Comparison of ENCODE assay signal across 8 cellular contexts in the genomic region with DNA sequence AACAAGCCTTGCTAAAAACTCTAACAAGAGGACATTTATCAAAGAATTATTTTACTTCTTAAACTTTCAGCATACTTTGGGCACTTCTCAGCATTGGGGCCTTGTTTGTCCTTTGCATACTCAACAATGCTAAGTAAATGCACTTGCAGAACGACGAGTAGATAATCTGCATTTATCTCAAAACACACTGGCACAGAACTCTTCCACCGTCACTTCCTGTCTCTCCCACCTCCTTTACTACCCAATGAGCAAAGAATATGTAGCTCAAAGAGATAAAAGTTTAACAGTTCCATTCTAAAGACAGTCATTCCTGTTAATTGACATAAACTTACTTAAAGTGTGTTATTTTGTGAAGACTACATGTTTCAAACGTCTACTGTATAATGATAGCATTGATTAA.
A peak's percentile ranks its signal among the peaks of the same experiment; 100 is the strongest.
DNase-seq lines count a peak whose midpoint lies in the region; ATAC-seq, FAIRE-seq and TF ChIP-seq lines count a peak whose summit lies in the region.
"Not testable (repeated sequence)": the region's sequence is repeated elsewhere in the genome, so short reads cannot be mapped to it uniquely, and the experiment has no call there.

No MANE protein-coding gene starts in this region.

- H3K4me3 Mint-ChIP-seq in astrocyte (ENCODE audit: unreplicated experiment): not testable (repeated sequence)

- not testable (repeated sequence) for H3K4me1 Mint-ChIP-seq in astrocyte (ENCODE audit: low read depth, unreplicated experiment)

- not testable (repeated sequence) for TF ChIP-seq CTCF in A549 (IDR thresholded peaks at IDR 0.05); D721Med (IDR thresholded peaks at IDR 0.05; ENCODE audit: insufficient read depth, missing control alignments); astrocyte (IDR thresholded peaks at IDR 0.05; ENCODE audit: insufficient read depth, low read depth, low read length); K562 (IDR thresholded peaks at IDR 0.05 in 2 of 3, conservative IDR thresholded peaks at IDR 0.05 in 1 of 3; ENCODE audit: insufficient read depth in 2 of 3, low read depth in 1 of 3, low read length in 3 of 3); keratinocyte (optimal IDR thresholded peaks at IDR 0.05 in 1 of 3, IDR thresholded peaks at IDR 0.05 in 1 of 3, conservative IDR thresholded peaks at IDR 0.05 in 1 of 3; ENCODE audit: extremely low read depth in 1 of 3, insufficient read depth in 2 of 3, low read length in 3 of 3)

- not testable (repeated sequence) for TF ChIP-seq EP300 in A549 (IDR thresholded peaks at IDR 0.05); K562 (IDR thresholded peaks at IDR 0.05; ENCODE audit: low read length)

- H3K9me3 ChIP-seq in A549; astrocyte (ENCODE audit: insufficient read depth, low read depth, low read length); K562 (replicated peaks; ENCODE audit: control insufficient read depth, insufficient read depth, low read depth, low read length); keratinocyte (ENCODE audit: control insufficient read depth, low read depth, low read length): not testable (repeated sequence)

- H4K20me1 ChIP-seq in astrocyte (ENCODE audit: insufficient read depth, low read length); K562 (replicated peaks; ENCODE audit: control insufficient read depth, insufficient read depth, low read length); keratinocyte (ENCODE audit: control insufficient read depth, extremely low read depth, insufficient read depth, low read length): not testable (repeated sequence)

- H3K4me1 ChIP-seq in A549; astrocyte (ENCODE audit: insufficient read depth, low read length); K562 (replicated peaks in 1 of 2; ENCODE audit: control insufficient read depth in 2 of 2, insufficient read depth in 2 of 2, low read length in 2 of 2); keratinocyte (ENCODE audit: control insufficient read depth, extremely low read depth, insufficient read depth, low read length): not testable (repeated sequence)

- not testable (repeated sequence) for H3K27me3 ChIP-seq in astrocyte (ENCODE audit: insufficient read depth, low read length); K562 (ENCODE audit: control insufficient read depth in 2 of 2, insufficient read depth in 2 of 2, low read length in 2 of 2); keratinocyte (ENCODE audit: control insufficient read depth, extremely low read depth, insufficient read depth, low read length)

- not testable (repeated sequence) for H3K9me3 Mint-ChIP-seq in astrocyte (ENCODE audit: unreplicated experiment)

- no CpG with 5 or more reads among the region's 4 CpGs for WGBS in A549 (ENCODE audit: missing lambda C conversion rate)
- no CpG with 5 or more reads among the region's 4 CpGs for WGBS in K562 (ENCODE audit: insufficient coverage, low coverage, missing lambda C conversion rate)

- not testable (repeated sequence) for H2AFZ ChIP-seq in astrocyte (ENCODE audit: low read depth, low read length); K562 (ENCODE audit: low read depth, low read length); keratinocyte (ENCODE audit: control insufficient read depth, low read length)

- not testable (repeated sequence) for DNase-seq in A549 (ENCODE audit: low read depth in 1 of 2, low spot score in 1 of 2); D721Med (ENCODE audit: insufficient read length, low spot score); GM12892 (ENCODE audit: insufficient read length); H54 (ENCODE audit: insufficient read length, low spot score); astrocyte (ENCODE audit: low read depth); K562 (ENCODE audit: extremely low read depth in 1 of 4, low spot score in 3 of 4); keratinocyte (ENCODE audit: low read depth, low spot score); urothelium cell line (ENCODE audit: low spot score)

- H3K27ac Mint-ChIP-seq in astrocyte (ENCODE audit: unreplicated experiment): not testable (repeated sequence)

- in situ Hi-C loops in K562 (cut with MboI): loop anchor here (25.0 kb wide), 1 partner anchor 320 kb away; no protein-coding TSS in a partner anchor

- dilution Hi-C loops in keratinocyte (cut with MboI; ENCODE audit: extremely low pct_ligation_motif_present, low sequenced_read_pairs): not testable (repeated sequence)

- not testable (repeated sequence) for ATAC-seq in A549
- ATAC-seq in K562: peak; percentile 78

- FAIRE-seq in A549 (lab: Jason Lieb, UNC): peak; percentile 46
- FAIRE-seq in D721Med (lab: Jason Lieb, UNC): peak; percentile 25
- peak; percentile 51 for FAIRE-seq in GM12892 (lab: Jason Lieb, UNC)
- peak; percentile 86 for FAIRE-seq in H54 (lab: Jason Lieb, UNC)
- peak; percentile 43 for FAIRE-seq in astrocyte (lab: Jason Lieb, UNC)
- FAIRE-seq in K562 (lab: Jason Lieb, UNC): not testable (repeated sequence)
- peak; percentile 17 for FAIRE-seq in keratinocyte (lab: Jason Lieb, UNC)
- FAIRE-seq in urothelium cell line (lab: Jason Lieb, UNC): peak; percentile 94

- not testable (repeated sequence) for H3K36me3 ChIP-seq in astrocyte (ENCODE audit: insufficient read depth, low read length); K562 (ENCODE audit: control insufficient read depth, insufficient read depth, low read length); keratinocyte (ENCODE audit: control insufficient read depth in 2 of 2, extremely low read depth in 1 of 2, insufficient read depth in 2 of 2, low read length in 2 of 2)

- H3K9me1 ChIP-seq in K562 (ENCODE audit: control insufficient read depth, insufficient read depth, low read length); keratinocyte (ENCODE audit: control insufficient read depth, extremely low read depth, insufficient read depth, low read length): not testable (repeated sequence)

- BruUV-seq in K562 (replicated peaks; lab: Mats Ljungman, UMichigan): not testable (repeated sequence)

- not testable (repeated sequence) for H3K4me2 ChIP-seq in A549; astrocyte (ENCODE audit: low read length); K562 (ENCODE audit: insufficient read depth, low read length); keratinocyte (ENCODE audit: control insufficient read depth, extremely low read depth, insufficient read depth, low read depth, low read length)

- H3K36me3 Mint-ChIP-seq in astrocyte (ENCODE audit: low read depth, unreplicated experiment): not testable (repeated sequence)

- intact Hi-C loops in K562 (cut with micrococcal nuclease): not testable (repeated sequence)

- POLR2A ChIA-PET in A549 (lab: Yijun Ruan, JAX); K562 (lab: Yijun Ruan, JAX): not testable (repeated sequence)

- not testable (repeated sequence) for H3K27me3 Mint-ChIP-seq in astrocyte (ENCODE audit: low read depth, unreplicated experiment)

- not testable (repeated sequence) for H3K27ac ChIP-seq in A549; astrocyte (ENCODE audit: low read depth, low read length); K562 (ENCODE audit: extremely low read depth, low read depth, low read length); keratinocyte (ENCODE audit: control insufficient read depth, insufficient read depth, low read length)

- H3K4me3 ChIP-seq in A549; astrocyte (ENCODE audit: insufficient read depth, low read depth, low read length); K562; keratinocyte (ENCODE audit: control insufficient read depth in 2 of 3, extremely low read depth in 1 of 3, insufficient read depth in 2 of 3, low read depth in 1 of 3, low read length in 3 of 3): not testable (repeated sequence)

- CTCF ChIA-PET in A549 (lab: Yijun Ruan, JAX); K562 (lab: Yijun Ruan, JAX; ENCODE audit: low intra/inter-chr PET ratio): not testable (repeated sequence)

- not testable (repeated sequence) for H3K79me2 ChIP-seq in astrocyte (ENCODE audit: insufficient read depth, low read length); K562 (ENCODE audit: control insufficient read depth, insufficient read depth, low read length); keratinocyte (ENCODE audit: control insufficient read depth, insufficient read depth, low read length)

- not testable (repeated sequence) for TF ChIP-seq POLR2A in A549 (IDR thresholded peaks at IDR 0.05; ENCODE audit: low read length); GM12892 (IDR thresholded peaks at IDR 0.05; ENCODE audit: low read depth, low read length); H54 (IDR thresholded peaks at IDR 0.05; ENCODE audit: low read depth, low read length); K562 (conservative IDR thresholded peaks at IDR 0.05)

- TF ChIP-seq RAD21 in A549 (conservative IDR thresholded peaks at IDR 0.05 in 1 of 2, IDR thresholded peaks at IDR 0.05 in 1 of 2); K562 (CRISPR knock-in tag; conservative IDR thresholded peaks at IDR 0.05 in 1 of 2, IDR thresholded peaks at IDR 0.05 in 1 of 2): not testable (repeated sequence)

- not testable (repeated sequence) for H3K9ac ChIP-seq in astrocyte (ENCODE audit: low read length); K562 (ENCODE audit: insufficient read depth in 1 of 2, low read depth in 2 of 2, low read length in 2 of 2); keratinocyte (ENCODE audit: control insufficient read depth, extremely low read depth, insufficient read depth, low read length)
